ENCODE assay signal across 9 cellular contexts in the genomic region with DNA sequence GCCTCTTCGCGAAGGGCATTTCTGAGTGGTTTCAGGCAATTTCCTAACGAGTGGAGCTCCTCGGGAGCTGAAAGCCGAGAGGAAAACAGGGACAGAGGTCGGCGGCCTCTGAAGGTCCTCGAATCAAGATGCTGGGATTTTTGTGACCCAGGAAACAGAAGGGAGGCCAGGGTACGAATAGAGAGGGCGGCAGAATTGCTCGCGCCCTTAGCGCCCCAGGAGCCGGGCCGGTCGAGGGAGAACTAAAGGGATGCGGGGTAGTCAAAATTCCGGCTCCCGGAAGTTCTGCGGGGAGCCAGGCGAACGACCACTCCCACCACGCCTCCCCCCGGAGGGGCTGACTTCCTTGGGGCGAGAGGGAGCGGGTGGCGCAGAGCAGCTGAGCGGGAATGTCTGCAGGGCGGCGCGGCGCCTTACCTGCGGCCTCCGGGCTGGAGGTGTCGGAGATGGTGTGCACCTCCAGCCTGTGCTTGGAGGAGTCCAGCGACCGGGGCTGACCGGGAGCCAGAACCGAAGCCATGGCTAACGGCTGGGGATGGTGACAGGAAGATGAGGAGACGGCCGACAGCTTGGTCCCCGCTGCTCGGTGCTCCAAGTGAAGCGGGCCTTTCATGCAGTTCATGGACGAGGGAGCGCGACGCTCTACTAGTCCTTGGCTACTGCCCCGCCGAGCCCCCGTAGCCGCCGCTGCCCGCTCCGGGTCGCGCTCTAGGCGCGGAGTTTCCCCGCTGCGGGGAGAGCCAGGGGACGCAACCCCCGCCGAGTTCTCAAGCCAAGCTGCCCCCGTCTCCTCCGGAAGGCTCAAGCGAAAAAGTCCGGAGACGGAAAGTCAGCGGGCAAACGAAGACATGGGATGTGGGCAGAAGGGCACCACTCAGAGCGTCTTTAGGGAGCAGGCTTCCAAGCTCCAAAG. TPM values are rescaled to one million over a fixed set of nuclear protein-coding genes. Genes with fewer than 3 reads are reported as not detected.
DNase-seq lines count a peak whose midpoint lies in the region; ATAC-seq, FAIRE-seq and TF ChIP-seq lines count a peak whose summit lies in the region.
"Had no signal": no experiment of that assay in that cellular context is flagged by ENCODE, and none has a peak within 500 bp of the region (broad histone marks: within the 10 kb centered on the region; RNA-seq: fewer than 3 reads in every experiment).

No MANE protein-coding gene starts in this region.

- H3K27me3 Mint-ChIP-seq in osteocyte (ENCODE audit: unreplicated experiment), result peaks cover 98% of the 10 kb centered on the region

- no peak overlapping the region for H3K27ac Mint-ChIP-seq in osteocyte (ENCODE audit: unreplicated experiment)

- peak overlapping the region in 3 of 4 donors; percentile 26 to 90 (median 82) for H3K27ac ChIP-seq in Peyer's patch

- peaks cover 0 to 24% (median 4%) of the 10 kb centered on the region in 4 donors for H3K4me1 ChIP-seq in Peyer's patch

- peak overlapping the region; percentile 71 for H3K4me3 Mint-ChIP-seq in osteocyte (ENCODE audit: unreplicated experiment)

- DNase-seq in ELF-1 (ENCODE audit: low read depth, low spot score) (peak; percentile 83), Peyer's patch (peak in 1 of 3 donors; percentile 68), epithelial cell of proximal tubule (ENCODE audit: low read depth) (no peak), osteocyte (ENCODE audit: extremely low spot score, unreplicated experiment) (no peak), D721Med (ENCODE audit: insufficient read length, low spot score) (no peak)

- H3K9me3 Mint-ChIP-seq in osteocyte (ENCODE audit: unreplicated experiment), result no peaks in the 10 kb centered on the region

- no peak for TF ChIP-seq POLR2A in Peyer's patch (IDR thresholded peaks at IDR 0.05)

- H3K4me3 ChIP-seq in Peyer's patch, result peak overlapping the region; percentile 22 to 74 (median 42)
- H3K4me3 ChIP-seq in epithelial cell of proximal tubule (ENCODE audit: low read depth, low read length), result peak overlapping the region; percentile 46

- TF ChIP-seq CTCF in Peyer's patch (IDR thresholded peaks at IDR 0.05) (no peak), epithelial cell of proximal tubule (conservative IDR thresholded peaks at IDR 0.05; ENCODE audit: low read depth, low read length) (no peak), osteocyte (IDR thresholded peaks at IDR 0.05) (no peak), D721Med (IDR thresholded peaks at IDR 0.05; ENCODE audit: insufficient read depth, missing control alignments) (no peak)

- peaks cover 3 to 34% of the 10 kb centered on the region in 2 donors for H3K27me3 ChIP-seq in Peyer's patch

- ATAC-seq in GM21526 (IDR thresholded peaks at IDR 0.05; ENCODE audit: low FRiP score, unreplicated experiment) (no peak), GM18520 (IDR thresholded peaks at IDR 0.05; ENCODE audit: unreplicated experiment) (no peak), HG03139 (IDR thresholded peaks at IDR 0.05; ENCODE audit: unreplicated experiment) (no peak)

- H3K4me1 Mint-ChIP-seq in osteocyte (ENCODE audit: unreplicated experiment), result peaks cover 36% of the 10 kb centered on the region

- H3K36me3 Mint-ChIP-seq in osteocyte (ENCODE audit: unreplicated experiment), result peaks cover 3% of the 10 kb centered on the region

- peaks cover 0 to 8% (median 0%) of the 10 kb centered on the region in 4 donors for H3K9me3 ChIP-seq in Peyer's patch

- H3K36me3 ChIP-seq in Peyer's patch, result no peaks in the 10 kb centered on the region

- FAIRE-seq in D721Med (lab: Jason Lieb, UNC), result no peak

RNA-seq across cellular contexts. Expression of gene PITX2, which starts 0.8 kb away (rescaled TPM):
- total RNA-seq in Peyer's patch (10 to 100 TPM in 3 of 4 donors, 1 to 10 TPM in 1; 6.6 to 31.8 (median 24.6) TPM), epithelial cell of proximal tubule (1.0 and 1.2 TPM in 2 replicates), osteocyte (not detected in 2 replicates)
- total RNA-seq: activated CD8-positive, alpha-beta memory T cell treated with anti-CD3 and anti-CD28 coated beads for 36 hours had no signal
